ENCODE assay signal across 12 cellular contexts in the genomic region with DNA sequence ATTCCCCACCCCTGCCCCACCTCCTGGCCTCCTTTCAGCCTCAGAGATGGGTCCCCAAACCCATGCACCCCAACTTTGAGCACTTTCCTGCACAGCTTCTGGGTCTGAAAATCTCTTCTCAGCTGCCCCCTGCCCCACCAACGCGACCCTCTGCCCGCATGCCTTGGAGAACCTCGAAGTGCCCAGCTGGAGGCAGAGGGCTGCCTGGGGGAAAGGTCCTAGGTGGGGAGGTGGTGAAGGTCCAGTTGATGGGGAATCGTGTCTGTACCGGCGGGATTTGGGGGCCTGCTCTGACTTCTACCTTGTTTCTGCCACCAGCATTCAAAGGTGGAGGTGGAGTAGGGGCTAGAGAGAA. TPM values are rescaled to one million over a fixed set of nuclear protein-coding genes. Genes with fewer than 3 reads are reported as not detected.
A peak's percentile ranks its signal among the peaks of the same experiment; 100 is the strongest.
DNase-seq lines count a peak whose midpoint lies in the region; ATAC-seq and TF ChIP-seq lines count a peak whose summit lies in the region.
"Had no signal": no experiment of that assay in that cellular context is flagged by ENCODE, and none has a peak within 500 bp of the region (broad histone marks: within the 10 kb centered on the region; RNA-seq: fewer than 3 reads in every experiment).

No MANE protein-coding gene starts in this region.

- no peak for TF ChIP-seq POLR2A in prostate gland (IDR thresholded peaks at IDR 0.05)

- DNase-seq in CD4-positive, alpha-beta memory T cell, result no peak
- DNase-seq in WTC11 (ENCODE audit: low spot score) (no peak), prostate gland (ENCODE audit: low spot score) (no peak), NCI-H1092 (lab: John Stamatoyannopoulos, UW) (no peak), midbrain (lab: John Stamatoyannopoulos, UW) (no peak)
- no peak for DNase-seq in effector CD8-positive, alpha-beta T cell (lab: John Stamatoyannopoulos, UW)
- DNase-seq: GOT3; NCI-H226; stimulated activated naive B cell treated with anti-CD40 and anti-IgM and Interleukin-4, amounts not matched to agents 10 μg/mL and 1 μg/mL and 100 μg/mL, for 72 hours had no signal

- peaks cover 14 to 40% (median 26%) of the 10 kb centered on the region in 4 donors for H3K4me1 Mint-ChIP-seq in CD4-positive, alpha-beta memory T cell
- peaks cover 6% of the 10 kb centered on the region for H3K4me1 Mint-ChIP-seq in WTC11

- H3K9me3 Mint-ChIP-seq in CD4-positive, alpha-beta memory T cell, result peaks cover 0 to 3% (median 0%) of the 10 kb centered on the region in 8 donors
- H3K9me3 Mint-ChIP-seq in WTC11, result no peaks in the 10 kb centered on the region
- H3K9me3 Mint-ChIP-seq: stimulated activated naive B cell treated with anti-CD40 and anti-IgM and Interleukin-4, amounts not matched to agents 10 μg/mL and 1 μg/mL and 100 μg/mL, for 72 hours had no signal

- no peak for ATAC-seq in WTC11
- ATAC-seq in GM19455 (IDR thresholded peaks at IDR 0.05; ENCODE audit: unreplicated experiment), result no peak
- ATAC-seq: stimulated activated naive B cell treated with anti-CD40 and anti-IgM and Interleukin-4, amounts not matched to agents 10 μg/mL and 1 μg/mL and 100 μg/mL, for 72 hours had no signal

- H3K4me1 ChIP-seq in CD4-positive, alpha-beta memory T cell (ENCODE audit: insufficient read depth, low read length), result peaks cover 30% of the 10 kb centered on the region
- no peaks in the 10 kb centered on the region for H3K4me1 ChIP-seq in iPS-15b (ENCODE audit: control insufficient read depth, insufficient read depth, low read length)
- no peaks in the 10 kb centered on the region for H3K4me1 ChIP-seq in prostate gland (replicated peaks)

- peak overlapping the region in 3 of 7 donors; percentile 17 to 80 (median 25) for H3K27ac Mint-ChIP-seq in CD4-positive, alpha-beta memory T cell
- no peak overlapping the region for H3K27ac Mint-ChIP-seq in WTC11
- H3K27ac Mint-ChIP-seq: stimulated activated naive B cell treated with anti-CD40 and anti-IgM and Interleukin-4, amounts not matched to agents 10 μg/mL and 1 μg/mL and 100 μg/mL, for 72 hours had no signal

- H3K36me3 ChIP-seq in CD4-positive, alpha-beta memory T cell (ENCODE audit: insufficient read depth, low read length), result no peaks in the 10 kb centered on the region
- H3K36me3 ChIP-seq in iPS-15b (ENCODE audit: control insufficient read depth, insufficient read depth, low read length) (no peaks in the 10 kb centered on the region), prostate gland (no peaks in the 10 kb centered on the region)
- H3K36me3 ChIP-seq: BLaER1 treated with 17β-estradiol and CSF1 and Interleukin-3, amounts not matched to agents 10 nM and 100 nM had no signal

- H3K27ac ChIP-seq in CD4-positive, alpha-beta memory T cell (ENCODE audit: low read depth, low read length), result no peak overlapping the region
- peak overlapping the region in 1 of 2 donors; percentile 72 for H3K27ac ChIP-seq in prostate gland
- H3K27ac ChIP-seq: BLaER1 treated with 17β-estradiol and CSF1 and Interleukin-3, amounts not matched to agents 10 nM and 100 nM had no signal

- peaks cover 4 to 9% of the 10 kb centered on the region in 2 donors for H3K36me3 Mint-ChIP-seq in CD4-positive, alpha-beta memory T cell
- no peaks in the 10 kb centered on the region for H3K36me3 Mint-ChIP-seq in WTC11
- H3K36me3 Mint-ChIP-seq: stimulated activated naive B cell treated with anti-CD40 and anti-IgM and Interleukin-4, amounts not matched to agents 10 μg/mL and 1 μg/mL and 100 μg/mL, for 72 hours had no signal

- 38% methylated on average over 7 of the region's 7 CpGs for WGBS in prostate gland

- CTCF ChIA-PET in CD4-positive, alpha-beta memory T cell (lab: Charles Lee; ENCODE audit: partially characterized antibody), result no interaction called here
- CTCF ChIA-PET in WTC11 (lab: Charles Lee), result interaction anchor here (0.9 to 1.6 kb wide), 3 partner anchors 9 to 257 kb away, joined by 3 to 6 read pairs (median 3); no protein-coding TSS in a partner anchor

- TF ChIP-seq CTCF in WTC11 (IDR thresholded peaks at IDR 0.05) (no peak), prostate gland (IDR thresholded peaks at IDR 0.05) (no peak)

- no peak overlapping the region for H3K9ac ChIP-seq in iPS-15b (ENCODE audit: low read depth, low read length)

- intact Hi-C loops in CD4-positive, alpha-beta memory T cell (cut with micrococcal nuclease), result loop anchor here (2.0 to 10.0 kb wide), 7 partner anchors 53 to 522 kb away; a partner anchor contains a TSS
- intact Hi-C loops in prostate gland (cut with DNase I), result loop anchor here (5.0 to 10.0 kb wide), 4 partner anchors 43 to 255 kb away; no protein-coding TSS in a partner anchor

- no peak overlapping the region for H3K4me3 ChIP-seq in CD4-positive, alpha-beta memory T cell (ENCODE audit: low read length in 2 of 2)
- H3K4me3 ChIP-seq in iPS-15b (ENCODE audit: low read depth, low read length) (peak overlapping the region; percentile 53), prostate gland (peak overlapping the region; percentile 63 to 77)

- POLR2A ChIA-PET in CD4-positive, alpha-beta memory T cell (lab: Charles Lee; ENCODE audit: partially characterized antibody), result no interaction called here
- POLR2A ChIA-PET in WTC11 (lab: Charles Lee), result no interaction called here

- H3K9me3 ChIP-seq in CD4-positive, alpha-beta memory T cell (ENCODE audit: control insufficient read depth in 1 of 2, low read length in 2 of 2), result no peaks in the 10 kb centered on the region
- H3K9me3 ChIP-seq in iPS-15b (ENCODE audit: control insufficient read depth, insufficient read depth, low read length) (no peaks in the 10 kb centered on the region), prostate gland (no peaks in the 10 kb centered on the region)
- H3K9me3 ChIP-seq: BLaER1 treated with 17β-estradiol and CSF1 and Interleukin-3, amounts not matched to agents 10 nM and 100 nM had no signal

- H3K27me3 ChIP-seq in CD4-positive, alpha-beta memory T cell (ENCODE audit: insufficient read depth, low read length), result no peaks in the 10 kb centered on the region
- H3K27me3 ChIP-seq in iPS-15b (ENCODE audit: control insufficient read depth, insufficient read depth, low read length), result peaks cover 43% of the 10 kb centered on the region
- no peaks in the 10 kb centered on the region for H3K27me3 ChIP-seq in prostate gland (replicated peaks; ENCODE audit: insufficient read depth)

- no peaks in the 10 kb centered on the region for H3K27me3 Mint-ChIP-seq in CD4-positive, alpha-beta memory T cell
- peaks cover 39% of the 10 kb centered on the region for H3K27me3 Mint-ChIP-seq in WTC11 (ENCODE audit: low read depth)

- peak overlapping the region; percentile 41 to 85 (median 61) for H3K4me3 Mint-ChIP-seq in CD4-positive, alpha-beta memory T cell
- peak overlapping the region; percentile 38 for H3K4me3 Mint-ChIP-seq in WTC11

TF ChIP-seq in WTC11, 78 proteins besides CTCF, POLR2A, EP300 and RAD21:
- no peak for TF ChIP-seq ZBTB21 (CRISPR knock-in tag; IDR thresholded peaks at IDR 0.05; ENCODE audit: borderline replicate concordance)
- TF ChIP-seq FOXJ3 (CRISPR knock-in tag; IDR thresholded peaks at IDR 0.05; ENCODE audit: borderline replicate concordance), result no peak
- no peak for TF ChIP-seq KAT7 (CRISPR knock-in tag; IDR thresholded peaks at IDR 0.05; ENCODE audit: borderline replicate concordance)
- TF ChIP-seq, protein P1, sequence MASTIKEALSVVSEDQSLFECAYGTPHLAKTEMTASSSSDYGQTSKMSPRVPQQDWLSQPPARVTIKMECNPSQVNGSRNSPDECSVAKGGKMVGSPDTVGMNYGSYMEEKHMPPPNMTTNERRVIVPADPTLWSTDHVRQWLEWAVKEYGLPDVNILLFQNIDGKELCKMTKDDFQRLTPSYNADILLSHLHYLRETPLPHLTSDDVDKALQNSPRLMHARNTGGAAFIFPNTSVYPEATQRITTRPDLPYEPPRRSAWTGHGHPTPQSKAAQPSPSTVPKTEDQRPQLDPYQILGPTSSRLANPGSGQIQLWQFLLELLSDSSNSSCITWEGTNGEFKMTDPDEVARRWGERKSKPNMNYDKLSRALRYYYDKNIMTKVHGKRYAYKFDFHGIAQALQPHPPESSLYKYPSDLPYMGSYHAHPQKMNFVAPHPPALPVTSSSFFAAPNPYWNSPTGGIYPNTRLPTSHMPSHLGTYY (CRISPR knock-in tag; IDR thresholded peaks at IDR 0.05), result no peak
- TF ChIP-seq ZNF671 (CRISPR knock-in tag; IDR thresholded peaks at IDR 0.05), result no peak
- no peak for TF ChIP-seq NR1H2 (CRISPR knock-in tag; IDR thresholded peaks at IDR 0.05)
- TF ChIP-seq, protein P2, sequence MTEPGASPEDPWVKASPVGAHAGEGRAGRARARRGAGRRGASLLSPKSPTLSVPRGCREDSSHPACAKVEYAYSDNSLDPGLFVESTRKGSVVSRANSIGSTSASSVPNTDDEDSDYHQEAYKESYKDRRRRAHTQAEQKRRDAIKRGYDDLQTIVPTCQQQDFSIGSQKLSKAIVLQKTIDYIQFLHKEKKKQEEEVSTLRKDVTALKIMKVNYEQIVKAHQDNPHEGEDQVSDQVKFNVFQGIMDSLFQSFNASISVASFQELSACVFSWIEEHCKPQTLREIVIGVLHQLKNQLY (CRISPR knock-in tag; IDR thresholded peaks at IDR 0.05), result no peak
- no peak for TF ChIP-seq SMAD3 (CRISPR knock-in tag; IDR thresholded peaks at IDR 0.05; ENCODE audit: borderline replicate concordance)
- no peak for TF ChIP-seq FOXP1 (CRISPR knock-in tag; IDR thresholded peaks at IDR 0.05; ENCODE audit: borderline replicate concordance)
- TF ChIP-seq, protein P3, sequence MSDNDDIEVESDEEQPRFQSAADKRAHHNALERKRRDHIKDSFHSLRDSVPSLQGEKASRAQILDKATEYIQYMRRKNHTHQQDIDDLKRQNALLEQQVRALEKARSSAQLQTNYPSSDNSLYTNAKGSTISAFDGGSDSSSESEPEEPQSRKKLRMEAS (CRISPR knock-in tag; IDR thresholded peaks at IDR 0.05), result no peak
- no peak for TF ChIP-seq CREB1 (CRISPR knock-in tag; IDR thresholded peaks at IDR 0.05)

RNA-seq across cellular contexts. Expression of a gene that starts 1.3 kb away (rescaled TPM):
- 1 to 10 TPM; 3.8 to 4.6 TPM for total RNA-seq in CD4-positive, alpha-beta memory T cell
- polyA plus RNA-seq in CD4-positive, alpha-beta memory T cell, result under 1 TPM in 1 of 2 donors, not detected in 1; 0.48 TPM
- 6.0 to 9.3 TPM (median 9.1 TPM) in 3 replicates for total RNA-seq in WTC11 (2021)
- 10 to 100 TPM in 1 of 2 donors, 1 to 10 TPM in 1; 7.0 to 13.8 TPM for total RNA-seq in prostate gland

Comparison
In these comparisons a context has a peak if more than half of its experiments do, and no peak if none do; other contexts are left out.
1. H3K4me3 ChIP-seq: peak in iPS-15b (single experiment) and prostate gland (2 of 2); none in CD4-positive, alpha-beta memory T cell (0 of 2).